In the genomic region with DNA sequence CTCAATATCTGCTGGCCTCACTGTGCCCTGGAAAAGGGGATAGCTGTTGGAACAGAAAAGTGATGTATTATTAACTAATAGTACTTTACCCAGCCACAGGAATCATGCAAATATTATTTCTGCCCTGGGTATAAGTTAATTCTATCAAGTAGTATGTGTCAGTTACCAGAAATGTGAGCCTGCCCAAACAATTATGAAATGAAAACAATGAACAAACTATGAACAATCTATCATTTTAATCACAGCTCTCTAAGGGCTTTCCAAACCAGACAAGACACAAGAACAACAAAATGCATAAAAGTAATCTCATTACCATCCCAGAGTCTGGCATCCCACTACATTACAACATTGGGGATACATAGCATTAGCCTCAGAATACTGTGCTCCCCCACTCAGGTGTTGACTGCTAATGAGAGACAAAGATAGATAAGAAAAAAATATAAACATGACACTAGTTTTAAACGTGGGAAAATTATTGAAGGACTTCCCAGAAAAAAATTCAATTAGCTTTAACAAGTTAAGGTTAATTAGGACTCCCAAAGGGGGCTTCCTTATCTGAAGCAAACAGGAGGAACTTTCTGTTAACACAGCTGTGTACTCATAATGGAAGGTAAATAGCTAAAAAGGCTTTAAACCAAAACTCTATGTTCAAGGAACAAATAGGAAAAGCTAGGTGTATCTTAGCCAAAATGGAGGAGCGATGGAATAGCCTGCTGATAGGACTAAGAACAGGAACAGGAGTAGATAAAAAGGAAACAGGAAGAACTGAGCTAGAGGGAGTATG, we compare ENCODE assay signal across 12 cellular contexts. TPM values are rescaled to one million over a fixed set of nuclear protein-coding genes. Genes with fewer than 3 reads are reported as not detected.
DNase-seq lines count a peak whose midpoint lies in the region; ATAC-seq, FAIRE-seq and TF ChIP-seq lines count a peak whose summit lies in the region.
"Had no signal": no experiment of that assay in that cellular context is flagged by ENCODE, and none has a peak within 500 bp of the region (broad histone marks: within the 10 kb centered on the region; RNA-seq: fewer than 3 reads in every experiment).

No MANE protein-coding gene starts in this region.

- H3K9me3 ChIP-seq in keratinocyte (ENCODE audit: control insufficient read depth, low read depth, low read length) (no peaks in the 10 kb centered on the region), aorta (ENCODE audit: control insufficient read depth, low read length) (no peaks in the 10 kb centered on the region)

- H3K27ac ChIP-seq in ACC112 (ENCODE audit: low read depth, low read length): peak overlapping the region; percentile 39
- peak overlapping the region; percentile 18 for H3K27ac ChIP-seq in keratinocyte (ENCODE audit: control insufficient read depth, insufficient read depth, low read length)
- H3K27ac ChIP-seq in aorta (ENCODE audit: low read depth in 1 of 2, low read length in 2 of 2): no peak overlapping the region

- no peak for TF ChIP-seq CTCF in keratinocyte (optimal IDR thresholded peaks at IDR 0.05 in 1 of 3, IDR thresholded peaks at IDR 0.05 in 1 of 3, conservative IDR thresholded peaks at IDR 0.05 in 1 of 3; ENCODE audit: extremely low read depth in 1 of 3, insufficient read depth in 2 of 3, low read length in 3 of 3)

- dilution Hi-C loops in keratinocyte (cut with MboI; ENCODE audit: extremely low pct_ligation_motif_present, low sequenced_read_pairs): no loop called here

- H3K9me3 Mint-ChIP-seq in activated T-helper 17 cell treated with anti-CD3 and anti-CD28 coated beads, Interleukin-2, amount 50 U/mL, for 72 hours: no peaks in the 10 kb centered on the region

- H3K27me3 Mint-ChIP-seq in activated T-helper 17 cell treated with anti-CD3 and anti-CD28 coated beads, Interleukin-2, amount 50 U/mL, for 72 hours: no peaks in the 10 kb centered on the region

- H3K9me1 ChIP-seq in keratinocyte (ENCODE audit: control insufficient read depth, extremely low read depth, insufficient read depth, low read length): no peaks in the 10 kb centered on the region

- FAIRE-seq in keratinocyte (lab: Jason Lieb, UNC): no peak

- peaks cover 53% of the 10 kb centered on the region for H3K36me3 Mint-ChIP-seq in activated T-helper 17 cell treated with anti-CD3 and anti-CD28 coated beads, Interleukin-2, amount 50 U/mL, for 72 hours (ENCODE audit: low read depth)

- H3K4me3 ChIP-seq in ACC112 (ENCODE audit: low read depth, low read length) (peak overlapping the region; percentile 37), keratinocyte (ENCODE audit: control insufficient read depth in 2 of 3, extremely low read depth in 1 of 3, insufficient read depth in 2 of 3, low read depth in 1 of 3, low read length in 3 of 3) (peak overlapping the region in 1 of 3 experiments; percentile 19), aorta (ENCODE audit: low read length in 2 of 2) (no peak overlapping the region)

- peaks cover 36% of the 10 kb centered on the region for H3K4me1 Mint-ChIP-seq in activated T-helper 17 cell treated with anti-CD3 and anti-CD28 coated beads, Interleukin-2, amount 50 U/mL, for 72 hours

- peaks cover 69% of the 10 kb centered on the region for H3K79me2 ChIP-seq in ACC112 (ENCODE audit: control insufficient read depth, insufficient read depth, low read length, unreplicated experiment)
- peaks cover 64% of the 10 kb centered on the region for H3K79me2 ChIP-seq in keratinocyte (ENCODE audit: control insufficient read depth, insufficient read depth, low read length)

- H4K20me1 ChIP-seq in keratinocyte (ENCODE audit: control insufficient read depth, extremely low read depth, insufficient read depth, low read length): peaks cover 2% of the 10 kb centered on the region

- H3K27me3 ChIP-seq in ACC112 (ENCODE audit: insufficient read depth, low read length) (no peaks in the 10 kb centered on the region), keratinocyte (ENCODE audit: control insufficient read depth, extremely low read depth, insufficient read depth, low read length) (no peaks in the 10 kb centered on the region), aorta (ENCODE audit: control insufficient read depth in 1 of 2, insufficient read depth in 2 of 2, low read length in 1 of 2) (no peaks in the 10 kb centered on the region)

- ATAC-seq in activated T-helper 17 cell treated with anti-CD3 and anti-CD28 coated beads, Interleukin-2, amount 50 U/mL, for 72 hours (replicated peaks): no peak
- no peak for ATAC-seq in aorta (ENCODE audit: low FRiP score)
- ATAC-seq: left cardiac atrium had no signal

- H3K4me1 ChIP-seq in ACC112 (ENCODE audit: control insufficient read depth, insufficient read depth, low read length, unreplicated experiment) (peaks cover 26% of the 10 kb centered on the region), keratinocyte (ENCODE audit: control insufficient read depth, extremely low read depth, insufficient read depth, low read length) (peaks cover 29% of the 10 kb centered on the region), aorta (ENCODE audit: control insufficient read depth in 1 of 2, insufficient read depth in 2 of 2, low read length in 2 of 2) (peaks cover 0 to 5% of the 10 kb centered on the region in 2 donors)

- H3K27ac Mint-ChIP-seq in activated T-helper 17 cell treated with anti-CD3 and anti-CD28 coated beads, Interleukin-2, amount 50 U/mL, for 72 hours: peak overlapping the region; percentile 86

- intact Hi-C loops in aorta (cut with DNase I): loop anchor here in 1 of 2 donors (5.0 kb wide), 1 partner anchor 43 kb away; a partner anchor contains a TSS

- peak overlapping the region; percentile 4 for H3K4me2 ChIP-seq in keratinocyte (ENCODE audit: control insufficient read depth, extremely low read depth, insufficient read depth, low read depth, low read length)

- H2AFZ ChIP-seq in ACC112 (ENCODE audit: low read length, unreplicated experiment) (no peak overlapping the region), keratinocyte (ENCODE audit: control insufficient read depth, low read length) (no peak overlapping the region)

- DNase-seq in GM03348 (ENCODE audit: low spot score) (peak; percentile 30), keratinocyte (ENCODE audit: low read depth, low spot score) (no peak), NCI-H146 treated with DMSO at 0.1 percent for 48 hours (lab: John Stamatoyannopoulos, UW; ENCODE audit: unreplicated experiment) (no peak), aorta (no peak), NCI-H1694 treated with DMSO at 0.1 percent for 48 hours (lab: John Stamatoyannopoulos, UW) (no peak)
- DNase-seq in stimulated activated CD4-positive, alpha-beta T cell treated with anti-CD3 and anti-CD28 coated beads, Interleukin-4, amount 100 ng/mL, for 4 hours: no peak
- DNase-seq: activated gamma-delta T cell; effector CD8-positive, alpha-beta T cell; left cardiac atrium; NCI-H524 had no signal

- H3K36me3 ChIP-seq in ACC112 (ENCODE audit: insufficient read depth, low read length) (peaks cover 18% of the 10 kb centered on the region; the same call in 1 of the 2 replicates), keratinocyte (ENCODE audit: control insufficient read depth in 2 of 2, extremely low read depth in 1 of 2, insufficient read depth in 2 of 2, low read length in 2 of 2) (peaks cover 0 to 8% of the 10 kb centered on the region in 2 experiments), aorta (ENCODE audit: control insufficient read depth in 1 of 2, insufficient read depth in 2 of 2, low read length in 1 of 2) (no peaks in the 10 kb centered on the region)

- WGBS in aorta, 2 donors: 47 to 51% methylated on average over 2 of the region's 2 CpGs

- no peak overlapping the region for H3K9ac ChIP-seq in keratinocyte (ENCODE audit: control insufficient read depth, extremely low read depth, insufficient read depth, low read length)

- peak overlapping the region; percentile 90 for H3K4me3 Mint-ChIP-seq in activated T-helper 17 cell treated with anti-CD3 and anti-CD28 coated beads, Interleukin-2, amount 50 U/mL, for 72 hours

RNA-seq across cellular contexts. Expression of a gene that starts 3.3 kb away (rescaled TPM):
- 10 to 100 TPM; 31.4 to 37.7 TPM for total RNA-seq in activated T-helper 17 cell treated with anti-CD3 and anti-CD28 coated beads, Interleukin-2, amount 50 U/mL, for 72 hours
- polyA plus RNA-seq in keratinocyte: 29.5 to 41.3 TPM (median 34.7 TPM) in 3 replicates
- polyA plus RNA-seq in keratinocyte (2011; ENCODE audit: low read depth): 20.0 TPM
- 36.9 and 39.1 TPM in 2 replicates for polyA plus RNA-seq in keratinocyte (2011; cell fraction: cytosol; rRNA removed)
- 83.8 and 100 TPM in 2 replicates for polyA plus RNA-seq in keratinocyte (2011; cell fraction: nucleus; rRNA removed)
- 21.7 and 24.6 TPM in 2 replicates for polyA plus RNA-seq in keratinocyte (2012; ENCODE audit: low replicate concordance)
- 33.1 to 68.2 TPM (median 45.4 TPM) in 3 replicates for polyA minus RNA-seq in keratinocyte
- 16.5 TPM for polyA minus RNA-seq in keratinocyte (2011; cell fraction: cytosol; rRNA and poly(A)+ RNA removed)
- 30.4 and 56.1 TPM in 2 replicates for polyA minus RNA-seq in keratinocyte (2011; cell fraction: nucleus; rRNA and poly(A)+ RNA removed)
- total RNA-seq in aorta: 10 to 100 TPM; 47.3 to 56.9 TPM
- 10 to 100 TPM; 18.9 to 39.8 TPM for polyA plus RNA-seq in aorta

RNA-seq across cellular contexts. Expression of a gene that starts 41.6 kb away (rescaled TPM):
- 10 to 100 TPM in 1 of 2 donors, 1 to 10 TPM in 1; 9.2 to 11.8 TPM for total RNA-seq in activated T-helper 17 cell treated with anti-CD3 and anti-CD28 coated beads, Interleukin-2, amount 50 U/mL, for 72 hours
- 19.9 to 23.9 TPM (median 22.7 TPM) in 3 replicates for polyA plus RNA-seq in keratinocyte
- polyA plus RNA-seq in keratinocyte (2011; ENCODE audit: low read depth): 8.0 TPM
- polyA plus RNA-seq in keratinocyte (2011; cell fraction: cytosol; rRNA removed): 10.0 and 17.4 TPM in 2 replicates
- polyA plus RNA-seq in keratinocyte (2011; cell fraction: nucleus; rRNA removed): 50.0 and 60.7 TPM in 2 replicates
- polyA plus RNA-seq in keratinocyte (2012; ENCODE audit: low replicate concordance): 9.0 and 15.5 TPM in 2 replicates
- 10.9 to 36.2 TPM (median 26.2 TPM) in 3 replicates for polyA minus RNA-seq in keratinocyte
- polyA minus RNA-seq in keratinocyte (2011; cell fraction: cytosol; rRNA and poly(A)+ RNA removed): 10.2 TPM
- 37.6 and 51.3 TPM in 2 replicates for polyA minus RNA-seq in keratinocyte (2011; cell fraction: nucleus; rRNA and poly(A)+ RNA removed)
- total RNA-seq in aorta: 10 to 100 TPM; 13.1 to 19.4 TPM
- polyA plus RNA-seq in aorta: 10 to 100 TPM in 1 of 2 donors, 1 to 10 TPM in 1; 4.5 to 10.8 TPM

Comparison
In these comparisons a context has a peak if more than half of its experiments do, and no peak if none do; other contexts are left out.
1. H3K27ac ChIP-seq: peak in ACC112 (single experiment) and keratinocyte (single experiment); none in aorta (0 of 2).